20 cellular contexts compared by ENCODE assay signal in genomic region chrX:22481436-22481835, GRCh38.
DNase-seq lines count a peak whose midpoint lies in the region; ATAC-seq, FAIRE-seq and TF ChIP-seq lines count a peak whose summit lies in the region.
"Had no signal": no experiment of that assay in that cellular context is flagged by ENCODE, and none has a peak within 500 bp of the region (broad histone marks: within the 10 kb centered on the region; RNA-seq: fewer than 3 reads in every experiment).

No MANE protein-coding gene starts in this region.

- POLR2A ChIA-PET in AG04449 (lab: Yijun Ruan, JAX): no interaction called here

- intact Hi-C loops in kidney (cut with DNase I) (no loop called here), natural killer cell (cut with micrococcal nuclease) (no loop called here)

- CTCF ChIA-PET in AG04449 (lab: Yijun Ruan, JAX): no interaction called here

- H3K9me3 ChIP-seq in adipocyte (ENCODE audit: control insufficient read depth, low read length): peaks cover 31% of the 10 kb centered on the region
- no peaks in the 10 kb centered on the region for H3K9me3 ChIP-seq in kidney (ENCODE audit: control insufficient read depth in 1 of 2, low read length in 2 of 2)
- H3K9me3 ChIP-seq in effector memory CD4-positive, alpha-beta T cell (ENCODE audit: control insufficient read depth, low read length): no peaks in the 10 kb centered on the region
- H3K9me3 ChIP-seq: BE2C had no signal

- no peaks in the 10 kb centered on the region for H3K4me1 Mint-ChIP-seq in natural killer cell
- H3K4me1 Mint-ChIP-seq: IgD-negative memory B cell had no signal

- DNase-seq in AG04449 (ENCODE audit: low read depth, low spot score) (peak; percentile 3), adipocyte (ENCODE audit: low read depth) (peak; percentile 37), choroid plexus epithelial cell (ENCODE audit: low read depth) (peak; percentile 1), kidney (no peak), natural killer cell (no peak), DMS 273 (lab: John Stamatoyannopoulos, UW; ENCODE audit: unreplicated experiment) (no peak)
- DNase-seq in effector memory CD4-positive, alpha-beta T cell: no peak
- DNase-seq: 8988T; ACHN; BE2C; CD8-positive, alpha-beta T cell; COR-L47; DND-41; GF-D8; GM23248 had no signal

- peaks cover 2 to 4% of the 10 kb centered on the region in 2 donors for H3K9me3 Mint-ChIP-seq in natural killer cell
- H3K9me3 Mint-ChIP-seq: CD8-positive, alpha-beta T cell had no signal

- H3K36me3 Mint-ChIP-seq in natural killer cell: no peaks in the 10 kb centered on the region
- H3K36me3 Mint-ChIP-seq: CD8-positive, alpha-beta T cell; IgD-negative memory B cell had no signal

- ATAC-seq in natural killer cell (no peak), GM21515 (IDR thresholded peaks at IDR 0.05; ENCODE audit: unreplicated experiment) (no peak)
- ATAC-seq: CD8-positive, alpha-beta T cell; HCT116 had no signal

- H3K4me3 Mint-ChIP-seq in natural killer cell: no peak overlapping the region
- H3K4me3 Mint-ChIP-seq: CD8-positive, alpha-beta T cell; IgD-negative memory B cell had no signal

- no peaks in the 10 kb centered on the region for H3K27me3 ChIP-seq in adipocyte (replicated peaks; ENCODE audit: control insufficient read depth, insufficient read depth, low read length)
- H3K27me3 ChIP-seq in effector memory CD4-positive, alpha-beta T cell (replicated peaks; ENCODE audit: control insufficient read depth, insufficient read depth, low read length, poor library complexity, severe bottlenecking): no peaks in the 10 kb centered on the region
- H3K27me3 ChIP-seq: BE2C had no signal

- no peak for TF ChIP-seq CTCF in AG04449 (IDR thresholded peaks at IDR 0.05; ENCODE audit: insufficient read depth, low read length, missing control alignments)
- TF ChIP-seq CTCF in choroid plexus epithelial cell (conservative IDR thresholded peaks at IDR 0.05; ENCODE audit: low read depth, low read length): no peak
- no peak for TF ChIP-seq CTCF in kidney (IDR thresholded peaks at IDR 0.05; ENCODE audit: borderline replicate concordance, extremely low read depth, insufficient read depth)
- no peak for TF ChIP-seq CTCF in natural killer cell (IDR thresholded peaks at IDR 0.05)

- H3K27ac ChIP-seq in kidney (ENCODE audit: low read depth in 2 of 2, low read length in 2 of 2): no peak overlapping the region
- H3K27ac ChIP-seq in effector memory CD4-positive, alpha-beta T cell (ENCODE audit: insufficient read depth, low read length, poor library complexity, severe bottlenecking): no peak overlapping the region
- H3K27ac ChIP-seq: C4-2B, GM23248 had no signal

- FAIRE-seq in kidney (lab: Jason Lieb, UNC): peak; percentile 63
- FAIRE-seq: H54 had no signal

- H3K4me1 ChIP-seq in adipocyte (ENCODE audit: control insufficient read depth, insufficient read depth, low read length) (no peaks in the 10 kb centered on the region), kidney (ENCODE audit: control insufficient read depth in 1 of 2, insufficient read depth in 1 of 2, low read depth in 1 of 2, low read length in 2 of 2) (no peaks in the 10 kb centered on the region)
- H3K4me1 ChIP-seq in effector memory CD4-positive, alpha-beta T cell (ENCODE audit: control insufficient read depth, insufficient read depth, low read length, poor library complexity, severe bottlenecking): no peaks in the 10 kb centered on the region
- H3K4me1 ChIP-seq: BE2C had no signal

- H3K9ac ChIP-seq in adipocyte (ENCODE audit: low read length) (no peak overlapping the region), kidney (ENCODE audit: low read length in 2 of 2) (no peak overlapping the region)
- H3K9ac ChIP-seq: GM23248 had no signal

- H3K27ac Mint-ChIP-seq in natural killer cell: no peak overlapping the region
- H3K27ac Mint-ChIP-seq: CD8-positive, alpha-beta T cell; IgD-negative memory B cell had no signal

- H3K36me3 ChIP-seq in adipocyte (ENCODE audit: control insufficient read depth, insufficient read depth, low read length, severe bottlenecking) (no peaks in the 10 kb centered on the region), kidney (ENCODE audit: control insufficient read depth in 1 of 2, insufficient read depth in 2 of 2, low read length in 2 of 2) (no peaks in the 10 kb centered on the region)
- no peaks in the 10 kb centered on the region for H3K36me3 ChIP-seq in effector memory CD4-positive, alpha-beta T cell (ENCODE audit: control insufficient read depth, insufficient read depth, low read length)
- H3K36me3 ChIP-seq: BE2C had no signal

- H3K27me3 Mint-ChIP-seq in natural killer cell (ENCODE audit: low read depth in 2 of 2): no peaks in the 10 kb centered on the region
- H3K27me3 Mint-ChIP-seq: IgD-negative memory B cell had no signal

- no peak overlapping the region for H3K4me3 ChIP-seq in AG04449 (ENCODE audit: low read depth, low read length)
- no peak overlapping the region for H3K4me3 ChIP-seq in adipocyte (ENCODE audit: low read length)
- H3K4me3 ChIP-seq in choroid plexus epithelial cell (ENCODE audit: low read depth, low read length): no peak overlapping the region
- H3K4me3 ChIP-seq in kidney (ENCODE audit: low read length in 2 of 2): no peak overlapping the region
- no peak overlapping the region for H3K4me3 ChIP-seq in effector memory CD4-positive, alpha-beta T cell (ENCODE audit: insufficient read depth, low read depth, low read length, poor library complexity, severe bottlenecking)
- H3K4me3 ChIP-seq: GM23248 had no signal

Comparison
In these comparisons a context has a peak if more than half of its experiments do, and no peak if none do; other contexts are left out.
1. DNase-seq: peak in AG04449 (single experiment), adipocyte (single experiment) and choroid plexus epithelial cell (single experiment); none in kidney (single experiment), natural killer cell (single experiment), effector memory CD4-positive, alpha-beta T cell (0 of 3) and DMS 273 (single experiment).